In genomic region chr9:111153973-111154590, GRCh38 we compare ENCODE assay signal across 32 cellular contexts.
DNase-seq lines count a peak whose midpoint lies in the region; ATAC-seq and TF ChIP-seq lines count a peak whose summit lies in the region.
"Had no signal": no experiment of that assay in that cellular context is flagged by ENCODE, and none has a peak within 500 bp of the region (broad histone marks: within the 10 kb centered on the region; RNA-seq: fewer than 3 reads in every experiment).

No MANE protein-coding gene starts in this region.

- no peaks in the 10 kb centered on the region for H3F3A ChIP-seq in GM23338 (replicated peaks; ENCODE audit: low read depth)

- H3K36me3 Mint-ChIP-seq in GM23338 (ENCODE audit: low read depth): no peaks in the 10 kb centered on the region
- H3K36me3 Mint-ChIP-seq in activated naive CD8-positive, alpha-beta T cell treated with anti-CD3 and anti-CD28 coated beads, Interleukin-2, amount 50 U/mL, for 24 hours (ENCODE audit: low read depth): no peaks in the 10 kb centered on the region
- H3K36me3 Mint-ChIP-seq: activated naive CD4-positive, alpha-beta T cell treated with anti-CD3 and anti-CD28 coated beads, Interleukin-2, amount 50 U/mL, for 24 hours; CD4-positive, alpha-beta memory T cell; IgD-negative memory B cell; memory B cell; naive thymus-derived CD4-positive, alpha-beta T cell; stimulated activated naive B cell treated with anti-CD40 and anti-IgM and Interleukin-4, amounts not matched to agents 10 μg/mL and 1 μg/mL and 100 μg/mL, for 72 hours; WTC11 had no signal

- no peaks in the 10 kb centered on the region for H3K4me1 Mint-ChIP-seq in GM23338
- H3K4me1 Mint-ChIP-seq in activated naive CD8-positive, alpha-beta T cell treated with anti-CD3 and anti-CD28 coated beads, Interleukin-2, amount 50 U/mL, for 24 hours: no peaks in the 10 kb centered on the region
- H3K4me1 Mint-ChIP-seq: activated naive CD4-positive, alpha-beta T cell treated with anti-CD3 and anti-CD28 coated beads, Interleukin-2, amount 50 U/mL, for 24 hours; activated T-helper 17 cell treated with anti-CD3 and anti-CD28 coated beads, Interleukin-2, amount 50 U/mL, for 72 hours; CD4-positive, alpha-beta memory T cell; IgD-negative memory B cell; memory B cell; WTC11 had no signal

- H3K36me3 ChIP-seq in GM23338 (ENCODE audit: insufficient read depth) (no peaks in the 10 kb centered on the region), SJCRH30 (no peaks in the 10 kb centered on the region)
- H3K36me3 ChIP-seq: ascending aorta, heart right ventricle, uterus had no signal

- H4K20me1 ChIP-seq in GM23338 (replicated peaks; ENCODE audit: insufficient read depth): no peaks in the 10 kb centered on the region

- no peak for ATAC-seq in GM23338
- no peak for ATAC-seq in activated naive CD8-positive, alpha-beta T cell treated with anti-CD3 and anti-CD28 coated beads, Interleukin-2, amount 50 U/mL, for 24 hours
- ATAC-seq: activated T-helper 17 cell treated with anti-CD3 and anti-CD28 coated beads, Interleukin-2, amount 50 U/mL, for 72 hours; heart right ventricle; naive thymus-derived CD4-positive, alpha-beta T cell; right cardiac atrium; Right ventricle myocardium inferior; stimulated activated naive B cell treated with anti-CD40 and anti-IgM and Interleukin-4, amounts not matched to agents 10 μg/mL and 1 μg/mL and 100 μg/mL, for 72 hours; WTC11 had no signal

- no peaks in the 10 kb centered on the region for H3K9me3 ChIP-seq in SJCRH30 (replicated peaks)
- H3K9me3 ChIP-seq: ascending aorta, heart right ventricle, uterus had no signal

- H3K4me2 ChIP-seq in GM23338: no peak overlapping the region

- H3K27ac Mint-ChIP-seq in GM23338: no peak overlapping the region
- H3K27ac Mint-ChIP-seq in activated naive CD8-positive, alpha-beta T cell treated with anti-CD3 and anti-CD28 coated beads, Interleukin-2, amount 50 U/mL, for 24 hours: no peak overlapping the region
- H3K27ac Mint-ChIP-seq: activated naive CD4-positive, alpha-beta T cell treated with anti-CD3 and anti-CD28 coated beads, Interleukin-2, amount 50 U/mL, for 24 hours; activated T-helper 17 cell treated with anti-CD3 and anti-CD28 coated beads, Interleukin-2, amount 50 U/mL, for 72 hours; CD4-positive, alpha-beta memory T cell; IgD-negative memory B cell; memory B cell; naive thymus-derived CD4-positive, alpha-beta T cell; stimulated activated naive B cell treated with anti-CD40 and anti-IgM and Interleukin-4, amounts not matched to agents 10 μg/mL and 1 μg/mL and 100 μg/mL, for 72 hours; WTC11 had no signal

- H3K27ac ChIP-seq in GM23338 (ENCODE audit: low read depth): no peak overlapping the region
- H3K27ac ChIP-seq in SJCRH30: no peak overlapping the region
- H3K27ac ChIP-seq: ascending aorta, heart right ventricle, parathyroid adenoma, uterus had no signal

- H3K4me1 ChIP-seq in GM23338 (ENCODE audit: insufficient read depth): no peaks in the 10 kb centered on the region
- peaks cover 9% of the 10 kb centered on the region for H3K4me1 ChIP-seq in SJCRH30
- H3K4me1 ChIP-seq: ascending aorta, parathyroid adenoma, uterus had no signal

- H2AFZ ChIP-seq in GM23338: peak overlapping the region; percentile 56; the same call in 1 of the 2 replicates
- H2AFZ ChIP-seq: parathyroid adenoma had no signal

- 0 out of 2 replicates have a peak, but pooled peaks cover under 1% of the 10 kb centered on the region for H3K9me2 ChIP-seq in GM23338 (ENCODE audit: insufficient read depth)

- no peak for TF ChIP-seq CTCF in GM23338 (conservative IDR thresholded peaks at IDR 0.05; ENCODE audit: low read depth in 2 of 2)
- TF ChIP-seq CTCF in fibroblast of mammary gland (conservative IDR thresholded peaks at IDR 0.05; ENCODE audit: control insufficient read depth, insufficient read depth, low read depth, low read length): no peak

- no peak overlapping the region for H3K4me3 Mint-ChIP-seq in GM23338
- H3K4me3 Mint-ChIP-seq in activated naive CD8-positive, alpha-beta T cell treated with anti-CD3 and anti-CD28 coated beads, Interleukin-2, amount 50 U/mL, for 24 hours: no peak overlapping the region
- H3K4me3 Mint-ChIP-seq: activated naive CD4-positive, alpha-beta T cell treated with anti-CD3 and anti-CD28 coated beads, Interleukin-2, amount 50 U/mL, for 24 hours; activated T-helper 17 cell treated with anti-CD3 and anti-CD28 coated beads, Interleukin-2, amount 50 U/mL, for 72 hours; CD4-positive, alpha-beta memory T cell; IgD-negative memory B cell; memory B cell; naive thymus-derived CD4-positive, alpha-beta T cell; stimulated activated naive B cell treated with anti-CD40 and anti-IgM and Interleukin-4, amounts not matched to agents 10 μg/mL and 1 μg/mL and 100 μg/mL, for 72 hours; WTC11 had no signal

- H3K4me3 ChIP-seq in GM23338 (no peak overlapping the region), SJCRH30 (no peak overlapping the region), fibroblast of mammary gland (ENCODE audit: control insufficient read depth, low read depth, low read length) (no peak overlapping the region)
- H3K4me3 ChIP-seq: ascending aorta, heart right ventricle, uterus had no signal

- H3K79me2 ChIP-seq in GM23338 (replicated peaks; ENCODE audit: insufficient read depth): no peaks in the 10 kb centered on the region
- H3K79me2 ChIP-seq: parathyroid adenoma had no signal

- H3K9me3 Mint-ChIP-seq in GM23338: no peaks in the 10 kb centered on the region
- no peaks in the 10 kb centered on the region for H3K9me3 Mint-ChIP-seq in activated naive CD8-positive, alpha-beta T cell treated with anti-CD3 and anti-CD28 coated beads, Interleukin-2, amount 50 U/mL, for 24 hours
- H3K9me3 Mint-ChIP-seq: activated naive CD4-positive, alpha-beta T cell treated with anti-CD3 and anti-CD28 coated beads, Interleukin-2, amount 50 U/mL, for 24 hours; activated T-helper 17 cell treated with anti-CD3 and anti-CD28 coated beads, Interleukin-2, amount 50 U/mL, for 72 hours; CD4-positive, alpha-beta memory T cell; IgD-negative memory B cell; memory B cell; WTC11 had no signal

- no peak for DNase-seq in GM23338 (ENCODE audit: low spot score)
- peak; percentile 29 to 58 for DNase-seq in SJCRH30
- peak; percentile 41 for DNase-seq in fibroblast of mammary gland (ENCODE audit: low read depth)
- DNase-seq in renal cortical epithelial cell (ENCODE audit: low read depth): peak; percentile 69
- no peak for DNase-seq in NCI-H226
- no peak for DNase-seq in activated naive CD8-positive, alpha-beta T cell treated with anti-CD3 and anti-CD28 coated beads, Interleukin-2, amount 50 U/mL, for 24 hours
- no peak for DNase-seq in DMS153 treated with DMSO at 0.1 percent for 48 hours (lab: John Stamatoyannopoulos, UW; ENCODE audit: unreplicated experiment)
- DNase-seq: activated CD4-positive, alpha-beta T cell treated with anti-CD3 and anti-CD28 coated beads, Interleukin-2, amount 50 U/mL, for 4 hours; activated CD8-positive, alpha-beta memory T cell treated with anti-CD3 and anti-CD28 coated beads, Interleukin-2, amount 50 U/mL, for 4 hours; CD4-positive, alpha-beta memory T cell; cerebellar nuclear complex; GDM1; H7; heart right ventricle; naive thymus-derived CD4-positive, alpha-beta T cell; NCI-H1417 treated with DMSO at 0.1 percent for 48 hours; NCI-H2107; NCI-H446 treated with DMSO at 0.1 percent for 48 hours; OCI-M1; right cardiac atrium; stimulated activated CD4-positive, alpha-beta T cell treated with anti-CD3 and anti-CD28 coated beads, Interleukin-4, amount 100 ng/mL, for 24 hours; stimulated activated naive B cell treated with anti-CD40 and anti-IgM and Interleukin-4, amounts not matched to agents 10 μg/mL and 1 μg/mL and 100 μg/mL, for 72 hours; T1000; uterus had no signal

- H3K27me3 ChIP-seq in GM23338 (ENCODE audit: insufficient read depth) (no peaks in the 10 kb centered on the region), SJCRH30 (no peaks in the 10 kb centered on the region)
- H3K27me3 ChIP-seq: ascending aorta, heart right ventricle, uterus had no signal

- H3K27me3 Mint-ChIP-seq in GM23338 (ENCODE audit: insufficient read depth, low read depth, poor library complexity): no peaks in the 10 kb centered on the region
- H3K27me3 Mint-ChIP-seq in activated naive CD8-positive, alpha-beta T cell treated with anti-CD3 and anti-CD28 coated beads, Interleukin-2, amount 50 U/mL, for 24 hours: no peaks in the 10 kb centered on the region
- H3K27me3 Mint-ChIP-seq: activated naive CD4-positive, alpha-beta T cell treated with anti-CD3 and anti-CD28 coated beads, Interleukin-2, amount 50 U/mL, for 24 hours; CD4-positive, alpha-beta memory T cell; IgD-negative memory B cell; memory B cell; stimulated activated naive B cell treated with anti-CD40 and anti-IgM and Interleukin-4, amounts not matched to agents 10 μg/mL and 1 μg/mL and 100 μg/mL, for 72 hours had no signal

TF ChIP-seq in GM23338, 12 proteins besides CTCF, POLR2A, EP300 and RAD21 (continues in another document):
- TF ChIP-seq EZH2phosphoT487 (IDR thresholded peaks at IDR 0.05; ENCODE audit: unreplicated experiment): no peak
- TF ChIP-seq CREB1 (CRISPR knock-in tag; IDR thresholded peaks at IDR 0.05; ENCODE audit: low read depth): no peak
- no peak for TF ChIP-seq ETS1 (IDR thresholded peaks at IDR 0.05)
- TF ChIP-seq ZNF114 (CRISPR knock-in tag; IDR thresholded peaks at IDR 0.05): no peak
- TF ChIP-seq EZH2 (IDR thresholded peaks at IDR 0.05; ENCODE audit: low read depth, unreplicated experiment): no peak

Comparison
In these comparisons a context has a peak if more than half of its experiments do, and no peak if none do; other contexts are left out.
1. DNase-seq: peak in SJCRH30 (2 of 2), fibroblast of mammary gland (single experiment) and renal cortical epithelial cell (single experiment); none in GM23338 (single experiment), NCI-H226 (single experiment), activated naive CD8-positive, alpha-beta T cell treated with anti-CD3 and anti-CD28 coated beads, Interleukin-2, amount 50 U/mL, for 24 hours (single experiment) and DMS153 treated with DMSO at 0.1 percent for 48 hours (single experiment).